1 cellular context compared by ENCODE assay signal in genomic region chr22:40817737-40818136, GRCh38.
TF ChIP-seq lines count a peak whose summit lies in the region.

No MANE protein-coding gene starts in this region.

TF ChIP-seq in WTC11, 78 proteins besides CTCF, POLR2A, EP300 and RAD21 (continued from another document):
- TF ChIP-seq ZSCAN18 (CRISPR knock-in tag; IDR thresholded peaks at IDR 0.05) = no peak
- no peak for TF ChIP-seq JUN (CRISPR knock-in tag; IDR thresholded peaks at IDR 0.05)
- TF ChIP-seq NFATC4 (CRISPR knock-in tag; IDR thresholded peaks at IDR 0.05) = no peak
- TF ChIP-seq SP1 (CRISPR knock-in tag; conservative IDR thresholded peaks at IDR 0.05) = no peak
- no peak for TF ChIP-seq SMAD3 (CRISPR knock-in tag; IDR thresholded peaks at IDR 0.05; ENCODE audit: borderline replicate concordance)
- no peak for TF ChIP-seq ATF1 (CRISPR knock-in tag; IDR thresholded peaks at IDR 0.05)
